ENCODE assay signal across 2 cellular contexts in the genomic region with DNA sequence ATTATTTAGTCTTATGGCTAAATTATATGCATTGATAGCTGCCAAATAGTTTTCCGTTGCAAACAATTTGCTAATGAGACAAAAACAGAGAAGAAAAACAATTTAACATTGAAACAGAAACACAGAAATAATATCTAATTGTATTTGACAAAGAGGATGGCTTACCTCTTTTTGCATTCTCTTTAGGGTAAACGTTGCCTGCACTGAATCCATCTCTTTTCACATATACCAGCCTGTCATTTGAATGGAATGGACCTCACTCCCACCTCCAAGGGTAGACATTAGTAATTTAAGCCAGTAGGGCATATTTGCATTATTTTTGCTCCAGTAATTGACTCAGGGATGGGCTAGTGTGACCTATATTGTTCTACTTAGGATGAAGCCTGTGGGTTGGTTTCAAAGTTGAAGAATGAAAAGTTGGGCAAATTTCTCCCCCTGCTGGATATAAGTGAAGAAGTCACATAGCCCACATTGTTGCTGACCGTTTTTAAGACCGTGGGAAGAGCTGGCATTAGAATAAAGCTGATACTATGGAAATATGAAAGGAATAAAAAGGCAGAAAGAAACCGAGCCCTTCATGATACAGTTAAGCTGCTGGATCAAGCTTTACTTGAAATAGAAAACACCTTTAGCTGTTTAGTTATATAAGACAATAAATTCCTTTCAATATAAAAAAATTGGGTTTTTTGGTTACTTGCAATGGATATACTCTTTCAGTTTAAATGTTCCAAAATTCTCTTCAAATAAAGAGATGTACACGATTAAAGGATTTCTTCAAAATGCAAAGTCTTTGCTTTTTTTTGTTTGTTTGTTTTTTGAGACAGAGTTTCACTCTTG.
A peak's percentile ranks its signal among the peaks of the same experiment; 100 is the strongest.
TF ChIP-seq lines count a peak whose summit lies in the region.

No MANE protein-coding gene starts in this region.

TF ChIP-seq in A549, 52 proteins besides CTCF, POLR2A, EP300 and RAD21:
- TF ChIP-seq MAZ (IDR thresholded peaks at IDR 0.05; ENCODE audit: borderline replicate concordance, low read depth, low read length) (no peak), SMC3 (IDR thresholded peaks at IDR 0.05) (peak; percentile 84)

TF ChIP-seq in HepG2, 621 proteins besides CTCF, POLR2A, EP300 and RAD21:
- TF ChIP-seq KLF15 (CRISPR knock-in tag; IDR thresholded peaks at IDR 0.05; ENCODE audit: borderline replicate concordance): no peak
- TF ChIP-seq ZNF879 (CRISPR knock-in tag; IDR thresholded peaks at IDR 0.05): no peak
- no peak for TF ChIP-seq ZNF354B (CRISPR knock-in tag; IDR thresholded peaks at IDR 0.05)
- no peak for TF ChIP-seq NCOA1 (CRISPR knock-in tag; IDR thresholded peaks at IDR 0.05)
- TF ChIP-seq SMC3 (IDR thresholded peaks at IDR 0.05; ENCODE audit: low read length): peak; percentile 53; the same call in 1 of the 2 replicates
- TF ChIP-seq CHD4 (IDR thresholded peaks at IDR 0.05; ENCODE audit: borderline replicate concordance, low read length): no peak
- 0 out of 2 replicates have a peak, but pooled peaks have one; percentile 7 for TF ChIP-seq CEBPG (CRISPR knock-in tag; IDR thresholded peaks at IDR 0.05)
- peak; percentile 69 for TF ChIP-seq STAG1 (CRISPR knock-in tag; IDR thresholded peaks at IDR 0.05)
- TF ChIP-seq ZBTB7B (CRISPR knock-in tag; IDR thresholded peaks at IDR 0.05): no peak
- no peak for TF ChIP-seq REPIN1 (CRISPR knock-in tag; IDR thresholded peaks at IDR 0.05; ENCODE audit: borderline replicate concordance, low read depth)
- no peak for TF ChIP-seq TARDBP (CRISPR knock-in tag; IDR thresholded peaks at IDR 0.05)
TF ChIP-seq in HepG2: peak in this region for 3.
